13 cellular contexts compared by ENCODE assay signal in genomic region chr2:26763019-26763418, GRCh38. TPM values are rescaled to one million over a fixed set of nuclear protein-coding genes. Genes with fewer than 3 reads are reported as not detected.
A peak's percentile ranks its signal among the peaks of the same experiment; 100 is the strongest.
DNase-seq lines count a peak whose midpoint lies in the region; ATAC-seq and TF ChIP-seq lines count a peak whose summit lies in the region.
"Had no signal": no experiment of that assay in that cellular context is flagged by ENCODE, and none has a peak within 500 bp of the region (broad histone marks: within the 10 kb centered on the region; RNA-seq: fewer than 3 reads in every experiment).

No MANE protein-coding gene starts in this region.

- H3K36me3 Mint-ChIP-seq in CD4-positive, CD25-positive, alpha-beta regulatory T cell: no peaks in the 10 kb centered on the region
- H3K36me3 Mint-ChIP-seq in activated CD8-positive, alpha-beta T cell treated with anti-CD3 and anti-CD28 coated beads, Interleukin-2, amount 10 ng/mL, durations not matched to agents 7 days and 5 days (ENCODE audit: low read depth): peaks cover 1% of the 10 kb centered on the region
- H3K36me3 Mint-ChIP-seq in mesothelial cell of epicardium: no peaks in the 10 kb centered on the region

- no peaks in the 10 kb centered on the region for H3K27me3 ChIP-seq in CD4-positive, CD25-positive, alpha-beta regulatory T cell (ENCODE audit: control insufficient read depth, insufficient read depth, low read length)
- H3K27me3 ChIP-seq in dorsolateral prefrontal cortex: no peaks in the 10 kb centered on the region
- H3K27me3 ChIP-seq: hepatocyte had no signal

- H3K36me3 ChIP-seq in CD4-positive, CD25-positive, alpha-beta regulatory T cell (ENCODE audit: control insufficient read depth, insufficient read depth, low read length): no peaks in the 10 kb centered on the region

- CTCF ChIA-PET in activated CD8-positive, alpha-beta T cell treated with anti-CD3 and anti-CD28 coated beads, Interleukin-2, amount 10 ng/mL, durations not matched to agents 7 days and 5 days (lab: Charles Lee): no interaction called here

- peaks cover 31% of the 10 kb centered on the region for H3K4me1 ChIP-seq in CD4-positive, CD25-positive, alpha-beta regulatory T cell (ENCODE audit: control insufficient read depth, insufficient read depth, low read length, poor library complexity, severe bottlenecking)

- no peak overlapping the region for H3K27ac ChIP-seq in CD4-positive, CD25-positive, alpha-beta regulatory T cell (ENCODE audit: insufficient read depth, low read length, poor library complexity, severe bottlenecking)
- peak overlapping the region in 3 of 59 donors; percentile 60 to 93 (median 92) for H3K27ac ChIP-seq in dorsolateral prefrontal cortex

- intact Hi-C loops in dorsolateral prefrontal cortex (cut with DNase I): loop anchor here in 1 of 2 donors (10.0 kb wide), 1 partner anchor 182 kb away; no protein-coding TSS in a partner anchor

- in situ Hi-C loops in Caki2 (cut with HindIII; ENCODE audit: low pct_unique_long_range_greater_than_20kb, low sequenced_read_pairs): loop anchor here (25.0 kb wide), 1 partner anchor 176 kb away; no protein-coding TSS in a partner anchor

- POLR2A ChIA-PET in activated CD8-positive, alpha-beta T cell treated with anti-CD3 and anti-CD28 coated beads, Interleukin-2, amount 10 ng/mL, durations not matched to agents 7 days and 5 days (lab: Charles Lee): interaction anchor here (1.1 to 2.1 kb wide), 2 partner anchors 9 to 23 kb away, joined by 7 read pairs; partner anchors contain the start of gene CENPA

- TF ChIP-seq CTCF in mesothelial cell of epicardium (IDR thresholded peaks at IDR 0.05; ENCODE audit: unreplicated experiment) (no peak), dorsolateral prefrontal cortex (IDR thresholded peaks at IDR 0.05 in 54 of 56, conservative IDR thresholded peaks at IDR 0.05 in 2 of 56; ENCODE audit: low read depth in 1 of 56, partially characterized antibody in 56 of 56) (no peak)

- H3K4me1 Mint-ChIP-seq in CD4-positive, CD25-positive, alpha-beta regulatory T cell: peaks cover 7 to 43% (median 22%) of the 10 kb centered on the region in 4 donors
- H3K4me1 Mint-ChIP-seq in activated CD8-positive, alpha-beta T cell treated with anti-CD3 and anti-CD28 coated beads, Interleukin-2, amount 10 ng/mL, durations not matched to agents 7 days and 5 days (ENCODE audit: low read depth): peaks cover 40% of the 10 kb centered on the region
- peaks cover 37% of the 10 kb centered on the region for H3K4me1 Mint-ChIP-seq in mesothelial cell of epicardium

- no peaks in the 10 kb centered on the region for H3K9me3 ChIP-seq in CD4-positive, CD25-positive, alpha-beta regulatory T cell (ENCODE audit: control insufficient read depth in 2 of 2, low read length in 2 of 2)

- no peak for DNase-seq in CD4-positive, CD25-positive, alpha-beta regulatory T cell
- peak; percentile 94 for DNase-seq in Caki2 (ENCODE audit: low read depth)
- DNase-seq in activated CD8-positive, alpha-beta T cell treated with anti-CD3 and anti-CD28 coated beads, Interleukin-2, amount 10 ng/mL, durations not matched to agents 7 days and 5 days: no peak
- no peak for DNase-seq in mesothelial cell of epicardium (ENCODE audit: low spot score in 2 of 2, unreplicated experiment in 2 of 2)
- DNase-seq in NCI-H2081 (lab: John Stamatoyannopoulos, UW): no peak
- no peak for DNase-seq in dorsolateral prefrontal cortex
- no peak for DNase-seq in NCI-H524 (lab: John Stamatoyannopoulos, UW)
- DNase-seq: amygdala, COR-L47, cortex of kidney, NCI-H1436 treated with DMSO at 0.1 percent for 48 hours had no signal

- peaks cover 12% of the 10 kb centered on the region for H3K27me3 Mint-ChIP-seq in CD4-positive, CD25-positive, alpha-beta regulatory T cell
- H3K27me3 Mint-ChIP-seq in activated CD8-positive, alpha-beta T cell treated with anti-CD3 and anti-CD28 coated beads, Interleukin-2, amount 10 ng/mL, durations not matched to agents 7 days and 5 days (ENCODE audit: low read depth): peaks cover 7% of the 10 kb centered on the region
- no peaks in the 10 kb centered on the region for H3K27me3 Mint-ChIP-seq in mesothelial cell of epicardium (ENCODE audit: low read depth)

- no peak overlapping the region for H3K4me3 ChIP-seq in CD4-positive, CD25-positive, alpha-beta regulatory T cell (ENCODE audit: low read depth, low read length)
- H3K4me3 ChIP-seq in dorsolateral prefrontal cortex: peak overlapping the region in 5 of 59 donors; percentile 87 to 96 (median 95)

- ATAC-seq in CD4-positive, CD25-positive, alpha-beta regulatory T cell (ENCODE audit: low read depth in 2 of 2): no peak
- ATAC-seq in activated CD8-positive, alpha-beta T cell treated with anti-CD3 and anti-CD28 coated beads, Interleukin-2, amount 10 ng/mL, durations not matched to agents 7 days and 5 days: no peak
- no peak for ATAC-seq in HG02938 (IDR thresholded peaks at IDR 0.05; ENCODE audit: unreplicated experiment)

- peak overlapping the region; percentile 96 to 97 (median 96) for H3K4me3 Mint-ChIP-seq in CD4-positive, CD25-positive, alpha-beta regulatory T cell
- H3K4me3 Mint-ChIP-seq in activated CD8-positive, alpha-beta T cell treated with anti-CD3 and anti-CD28 coated beads, Interleukin-2, amount 10 ng/mL, durations not matched to agents 7 days and 5 days: peak overlapping the region; percentile 52
- H3K4me3 Mint-ChIP-seq in mesothelial cell of epicardium: peak overlapping the region; percentile 96

- peak overlapping the region in 2 of 3 donors; percentile 86 to 94 for H3K27ac Mint-ChIP-seq in CD4-positive, CD25-positive, alpha-beta regulatory T cell
- H3K27ac Mint-ChIP-seq in activated CD8-positive, alpha-beta T cell treated with anti-CD3 and anti-CD28 coated beads, Interleukin-2, amount 10 ng/mL, durations not matched to agents 7 days and 5 days: no peak overlapping the region
- no peak overlapping the region for H3K27ac Mint-ChIP-seq in mesothelial cell of epicardium

- H3K9me3 Mint-ChIP-seq in CD4-positive, CD25-positive, alpha-beta regulatory T cell: no peaks in the 10 kb centered on the region
- H3K9me3 Mint-ChIP-seq in activated CD8-positive, alpha-beta T cell treated with anti-CD3 and anti-CD28 coated beads, Interleukin-2, amount 10 ng/mL, durations not matched to agents 7 days and 5 days (ENCODE audit: insufficient read depth): no peaks in the 10 kb centered on the region
- H3K9me3 Mint-ChIP-seq in mesothelial cell of epicardium: no peaks in the 10 kb centered on the region

RNA-seq across cellular contexts. Expression of gene SLC35F6, which starts 1.1 kb away (rescaled TPM):
- 21.2 TPM for total RNA-seq in CD4-positive, CD25-positive, alpha-beta regulatory T cell
- polyA plus RNA-seq in CD4-positive, CD25-positive, alpha-beta regulatory T cell: 1 to 10 TPM; 5.7 to 7.9 (median 7.1) TPM
- 59.5 and 61.8 TPM in 2 replicates for total RNA-seq in Caki2 (2014; rRNA removed; shearing (Covaris generic); ENCODE audit: low replicate concordance)
- 10 to 100 TPM; 21.0 to 21.1 TPM for total RNA-seq in activated CD8-positive, alpha-beta T cell treated with anti-CD3 and anti-CD28 coated beads, Interleukin-2, amount 10 ng/mL, durations not matched to agents 7 days and 5 days
- 25.2 to 26.8 TPM (median 26.0 TPM) in 3 replicates for total RNA-seq in mesothelial cell of epicardium
- total RNA-seq in dorsolateral prefrontal cortex: 10 to 100 TPM; 21.6 to 37.7 (median 26.8) TPM

RNA-seq across cellular contexts. Expression of gene CENPA, which starts 22.8 kb away (rescaled TPM):
- total RNA-seq in CD4-positive, CD25-positive, alpha-beta regulatory T cell: 2.0 TPM
- 1 to 10 TPM in 3 of 4 donors, under 1 TPM in 1; 0.54 to 3.9 (median 2.5) TPM for polyA plus RNA-seq in CD4-positive, CD25-positive, alpha-beta regulatory T cell
- total RNA-seq in Caki2 (2014; rRNA removed; shearing (Covaris generic); ENCODE audit: low replicate concordance): 23.2 and 49.5 TPM in 2 replicates
- 10 to 100 TPM; 55.2 to 58.1 TPM for total RNA-seq in activated CD8-positive, alpha-beta T cell treated with anti-CD3 and anti-CD28 coated beads, Interleukin-2, amount 10 ng/mL, durations not matched to agents 7 days and 5 days
- total RNA-seq in mesothelial cell of epicardium: 7.9 to 9.2 TPM (median 8.8 TPM) in 3 replicates
- total RNA-seq in dorsolateral prefrontal cortex: 1 to 10 TPM in 2 of 120 experiments, under 1 TPM in 16, not detected in 102; 0.29 to 1.2 (median 0.48) TPM

Comparison
In these comparisons a context has a peak if more than half of its experiments do, and no peak if none do; other contexts are left out.
1. H3K27ac Mint-ChIP-seq: peak in CD4-positive, CD25-positive, alpha-beta regulatory T cell (2 of 3); none in activated CD8-positive, alpha-beta T cell treated with anti-CD3 and anti-CD28 coated beads, Interleukin-2, amount 10 ng/mL, durations not matched to agents 7 days and 5 days (single experiment) and mesothelial cell of epicardium (single experiment).
2. Peak in every context shown above with its lines, with median percentiles within 50 percentile points of each other: H3K4me3 Mint-ChIP-seq.